8 cellular contexts compared by ENCODE assay signal in genomic region chr11:108121274-108122155, GRCh38. TPM values are rescaled to one million over a fixed set of nuclear protein-coding genes. Genes with fewer than 3 reads are reported as not detected.
A peak's percentile ranks its signal among the peaks of the same experiment; 100 is the strongest.
DNase-seq lines count a peak whose midpoint lies in the region; TF ChIP-seq lines count a peak whose summit lies in the region.

Gene ACAT1, plus strand, starts transcription at chr11:108121567. Its CDS starts 40 bp downstream, at chr11:108121607.

- no peak for TF ChIP-seq RAD21 in neural cell (conservative IDR thresholded peaks at IDR 0.05)

- H3K27me3 ChIP-seq in H7 (ENCODE audit: control insufficient read depth, insufficient read depth, low read length) (peaks cover 3% of the 10 kb centered on the region; the same call in 1 of the 2 replicates), neural cell (ENCODE audit: insufficient read depth, low read depth, low read length) (no peaks in the 10 kb centered on the region), stomach smooth muscle (ENCODE audit: control insufficient read depth in 1 of 2, insufficient read depth in 2 of 2, low read length in 2 of 2) (no peaks in the 10 kb centered on the region)

- H3K27ac ChIP-seq in neural cell (ENCODE audit: low read length) (peak within 1 kb of the TSS; percentile 48), stomach smooth muscle (ENCODE audit: low read length) (peak within 1 kb of the TSS; percentile 91)

- peak; percentile 93 for DNase-seq in G401 (ENCODE audit: low spot score)
- peak; percentile 96 for DNase-seq in H7
- peak; percentile 91 for DNase-seq in M059J (ENCODE audit: low read depth)
- DNase-seq in SHP77 (lab: John Stamatoyannopoulos, UW): peak; percentile 85 to 88
- DNase-seq in activated effector memory CD4-positive, alpha-beta T cell treated with anti-CD3 and anti-CD28 coated beads, Interleukin-2, amount 50 U/mL, for 16 hours: peak; percentile 99
- DNase-seq in fibroblast of the conjunctiva (ENCODE audit: low read depth): peak; percentile 77

- H3K36me3 ChIP-seq in H7 (replicated peaks; ENCODE audit: control insufficient read depth, insufficient read depth, low read length) (no peaks in the 10 kb centered on the region), neural cell (ENCODE audit: insufficient read depth, low read length) (no peaks in the 10 kb centered on the region), stomach smooth muscle (ENCODE audit: control insufficient read depth in 2 of 2, insufficient read depth in 2 of 2, low read length in 2 of 2) (no peaks in the 10 kb centered on the region)

- no peaks in the 10 kb centered on the region for H3K79me2 ChIP-seq in neural cell (replicated peaks; ENCODE audit: insufficient read depth, low read length)

- peak within 1 kb of the TSS; percentile 15 for H2AFZ ChIP-seq in neural cell (ENCODE audit: low read depth, low read length)

- peak within 1 kb of the TSS; percentile 68 for H3K9ac ChIP-seq in neural cell (ENCODE audit: low read length)
- peak within 1 kb of the TSS; percentile 77 to 84 for H3K9ac ChIP-seq in stomach smooth muscle (ENCODE audit: low read length in 2 of 2)

- in situ Hi-C loops in G401 (cut with HindIII; ENCODE audit: low sequenced_read_pairs): no loop called here

- peak; percentile 11 for TF ChIP-seq EP300 in neural cell (conservative IDR thresholded peaks at IDR 0.05; ENCODE audit: poor library complexity, severe bottlenecking)

- H3F3A ChIP-seq in neural cell (ENCODE audit: insufficient read depth, low read length, poor library complexity, severe bottlenecking): no peaks in the 10 kb centered on the region

- no peaks in the 10 kb centered on the region for H4K20me1 ChIP-seq in neural cell (ENCODE audit: insufficient read depth)

- H3K9me2 ChIP-seq in neural cell (ENCODE audit: insufficient read depth, low read length): no peaks in the 10 kb centered on the region

- no peak for TF ChIP-seq CTCF in neural cell (IDR thresholded peaks at IDR 0.05; ENCODE audit: poor library complexity, severe bottlenecking)

- H3K4me1 ChIP-seq in stomach smooth muscle (ENCODE audit: control insufficient read depth, insufficient read depth, low read length): peaks cover 21% of the 10 kb centered on the region

- H3K9me3 ChIP-seq in neural cell (ENCODE audit: low read length): no peaks in the 10 kb centered on the region
- H3K9me3 ChIP-seq in stomach smooth muscle (ENCODE audit: control insufficient read depth in 2 of 2, low read length in 2 of 2): no peaks in the 10 kb centered on the region

- H3K4me2 ChIP-seq in neural cell (ENCODE audit: low read length): peak within 1 kb of the TSS; percentile 46

- H3K4me3 ChIP-seq in H7 (ENCODE audit: insufficient read depth, low read depth, low read length) (peak within 1 kb of the TSS; percentile 84), neural cell (ENCODE audit: low read length) (peak within 1 kb of the TSS; percentile 90), stomach smooth muscle (ENCODE audit: low read length in 2 of 2) (peak within 1 kb of the TSS; percentile 79 to 88)

TF ChIP-seq in neural cell, 6 proteins besides CTCF, POLR2A, EP300 and RAD21:
- TF ChIP-seq MXI1 (conservative IDR thresholded peaks at IDR 0.05; ENCODE audit: poor library complexity, severe bottlenecking): peak; percentile 85
- TF ChIP-seq TAF1 (IDR thresholded peaks at IDR 0.05; ENCODE audit: low read depth): peak; percentile 27
- TF ChIP-seq REST (IDR thresholded peaks at IDR 0.05; ENCODE audit: borderline replicate concordance): no peak
- peak; percentile 71 for TF ChIP-seq POLR2AphosphoS5 (IDR thresholded peaks at IDR 0.05)
- TF ChIP-seq SMC3 (conservative IDR thresholded peaks at IDR 0.05; ENCODE audit: poor library complexity): peak; percentile 41

RNA-seq across cellular contexts. Expression of gene ACAT1, which starts in this region (rescaled TPM):
- total RNA-seq in G401 (2014; rRNA removed; shearing (Covaris generic)): 228 and 246 TPM in 2 replicates
- total RNA-seq in H7 (2014; rRNA removed; shearing (Covaris generic)): 28.9 and 39.1 TPM in 2 replicates
- 85.5 and 99.2 TPM in 2 replicates for total RNA-seq in M059J (2014; rRNA removed; shearing (Covaris generic))
- 89.0 and 96.9 TPM in 2 replicates for polyA plus RNA-seq in neural cell
- polyA minus RNA-seq in neural cell: 36.8 and 41.7 TPM in 2 replicates

Comparison
In these comparisons a context has a peak if more than half of its experiments do, and no peak if none do; other contexts are left out.
1. Peak in every context shown above with its lines: DNase-seq, H3K4me3 ChIP-seq and H3K27ac ChIP-seq.